1 cellular context compared by ENCODE assay signal in the genomic region with DNA sequence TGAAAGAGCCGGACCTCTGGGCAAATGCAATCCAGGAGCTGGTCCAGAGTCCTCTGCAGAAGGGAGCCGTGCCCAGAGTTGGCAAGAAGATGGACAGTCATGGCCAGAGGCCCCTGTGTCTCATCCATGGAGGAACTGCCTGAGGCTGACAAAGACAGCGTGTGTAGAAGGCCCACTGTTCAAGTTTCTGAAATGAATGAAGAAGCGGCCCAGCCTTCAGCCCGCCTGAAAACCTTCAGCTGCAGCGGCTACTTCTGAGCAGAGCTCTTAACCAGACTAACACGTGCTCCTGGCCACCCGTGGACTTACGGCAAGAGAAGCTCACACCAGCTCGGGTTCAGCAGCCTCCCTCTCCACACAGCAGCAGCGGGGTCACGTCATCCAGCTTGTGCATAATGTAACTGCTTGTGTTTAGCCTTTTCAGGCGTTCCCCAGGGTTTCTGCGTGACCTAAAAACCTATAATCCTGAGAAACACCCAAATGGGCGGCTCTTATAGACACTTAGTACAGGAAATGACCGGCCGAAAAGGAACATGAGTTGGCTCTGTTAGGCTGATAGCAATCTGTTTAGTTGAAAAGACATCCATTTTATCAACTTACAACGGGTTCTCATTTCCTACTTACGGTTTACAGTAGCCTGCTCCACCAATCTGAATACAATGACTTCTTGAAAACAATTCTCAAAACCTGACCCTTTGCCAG.
TF ChIP-seq lines count a peak whose summit lies in the region.

FAM124B (minus strand) TSS at position 467 of the 702 bp plus-strand sequence; CDS start at position 128, 339 bp downstream.

TF ChIP-seq in K562, 482 proteins besides CTCF, POLR2A, EP300 and RAD21 (continued from another document and continues in another):
- TF ChIP-seq ZFPM2 (CRISPR knock-in tag; IDR thresholded peaks at IDR 0.05) (no peak), ETS2 (tag; IDR thresholded peaks at IDR 0.05; ENCODE audit: borderline replicate concordance, poor library complexity, severe bottlenecking) (no peak), POLR2AphosphoS2 (IDR thresholded peaks at IDR 0.05; ENCODE audit: low read length) (no peak), CC2D1A (IDR thresholded peaks at IDR 0.05) (no peak), PHB (CRISPR knock-in tag; IDR thresholded peaks at IDR 0.05) (no peak), FOXK1 (CRISPR knock-in tag; IDR thresholded peaks at IDR 0.05; ENCODE audit: borderline replicate concordance) (no peak), TEAD4 (IDR thresholded peaks at IDR 0.05; ENCODE audit: low read length) (peak; percentile 34; the same call in 1 of the 2 replicates), TEAD4 (CRISPR knock-in tag; IDR thresholded peaks at IDR 0.05; ENCODE audit: borderline replicate concordance) (no peak), NR1H2 (CRISPR knock-in tag; IDR thresholded peaks at IDR 0.05) (no peak), ZHX1 (conservative IDR thresholded peaks at IDR 0.05; ENCODE audit: low read length) (no peak), HNRNPK (IDR thresholded peaks at IDR 0.05; ENCODE audit: low read depth, low read length, poor library complexity, severe bottlenecking) (no peak), MLLT1 (IDR thresholded peaks at IDR 0.05) (no peak), ZNF609 (CRISPR knock-in tag; IDR thresholded peaks at IDR 0.05; ENCODE audit: borderline replicate concordance) (no peak), SUPT5H (IDR thresholded peaks at IDR 0.05) (peak; percentile 62; the same call in 1 of the 2 replicates), STAT5A (IDR thresholded peaks at IDR 0.05; ENCODE audit: borderline replicate concordance, low read length) (0 out of 2 replicates have a peak, but pooled peaks have one; percentile 24), MAZ (CRISPR knock-in tag; conservative IDR thresholded peaks at IDR 0.05 in 1 of 2, IDR thresholded peaks at IDR 0.05 in 1 of 2) (no peak)
- TF ChIP-seq, protein P1, sequence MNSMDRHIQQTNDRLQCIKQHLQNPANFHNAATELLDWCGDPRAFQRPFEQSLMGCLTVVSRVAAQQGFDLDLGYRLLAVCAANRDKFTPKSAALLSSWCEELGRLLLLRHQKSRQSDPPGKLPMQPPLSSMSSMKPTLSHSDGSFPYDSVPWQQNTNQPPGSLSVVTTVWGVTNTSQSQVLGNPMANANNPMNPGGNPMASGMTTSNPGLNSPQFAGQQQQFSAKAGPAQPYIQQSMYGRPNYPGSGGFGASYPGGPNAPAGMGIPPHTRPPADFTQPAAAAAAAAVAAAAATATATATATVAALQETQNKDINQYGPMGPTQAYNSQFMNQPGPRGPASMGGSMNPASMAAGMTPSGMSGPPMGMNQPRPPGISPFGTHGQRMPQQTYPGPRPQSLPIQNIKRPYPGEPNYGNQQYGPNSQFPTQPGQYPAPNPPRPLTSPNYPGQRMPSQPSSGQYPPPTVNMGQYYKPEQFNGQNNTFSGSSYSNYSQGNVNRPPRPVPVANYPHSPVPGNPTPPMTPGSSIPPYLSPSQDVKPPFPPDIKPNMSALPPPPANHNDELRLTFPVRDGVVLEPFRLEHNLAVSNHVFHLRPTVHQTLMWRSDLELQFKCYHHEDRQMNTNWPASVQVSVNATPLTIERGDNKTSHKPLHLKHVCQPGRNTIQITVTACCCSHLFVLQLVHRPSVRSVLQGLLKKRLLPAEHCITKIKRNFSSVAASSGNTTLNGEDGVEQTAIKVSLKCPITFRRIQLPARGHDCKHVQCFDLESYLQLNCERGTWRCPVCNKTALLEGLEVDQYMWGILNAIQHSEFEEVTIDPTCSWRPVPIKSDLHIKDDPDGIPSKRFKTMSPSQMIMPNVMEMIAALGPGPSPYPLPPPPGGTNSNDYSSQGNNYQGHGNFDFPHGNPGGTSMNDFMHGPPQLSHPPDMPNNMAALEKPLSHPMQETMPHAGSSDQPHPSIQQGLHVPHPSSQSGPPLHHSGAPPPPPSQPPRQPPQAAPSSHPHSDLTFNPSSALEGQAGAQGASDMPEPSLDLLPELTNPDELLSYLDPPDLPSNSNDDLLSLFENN (IDR thresholded peaks at IDR 0.05; ENCODE audit: low read depth in 2 of 2, low read length in 2 of 2), result no peak
- TF ChIP-seq, protein P2, sequence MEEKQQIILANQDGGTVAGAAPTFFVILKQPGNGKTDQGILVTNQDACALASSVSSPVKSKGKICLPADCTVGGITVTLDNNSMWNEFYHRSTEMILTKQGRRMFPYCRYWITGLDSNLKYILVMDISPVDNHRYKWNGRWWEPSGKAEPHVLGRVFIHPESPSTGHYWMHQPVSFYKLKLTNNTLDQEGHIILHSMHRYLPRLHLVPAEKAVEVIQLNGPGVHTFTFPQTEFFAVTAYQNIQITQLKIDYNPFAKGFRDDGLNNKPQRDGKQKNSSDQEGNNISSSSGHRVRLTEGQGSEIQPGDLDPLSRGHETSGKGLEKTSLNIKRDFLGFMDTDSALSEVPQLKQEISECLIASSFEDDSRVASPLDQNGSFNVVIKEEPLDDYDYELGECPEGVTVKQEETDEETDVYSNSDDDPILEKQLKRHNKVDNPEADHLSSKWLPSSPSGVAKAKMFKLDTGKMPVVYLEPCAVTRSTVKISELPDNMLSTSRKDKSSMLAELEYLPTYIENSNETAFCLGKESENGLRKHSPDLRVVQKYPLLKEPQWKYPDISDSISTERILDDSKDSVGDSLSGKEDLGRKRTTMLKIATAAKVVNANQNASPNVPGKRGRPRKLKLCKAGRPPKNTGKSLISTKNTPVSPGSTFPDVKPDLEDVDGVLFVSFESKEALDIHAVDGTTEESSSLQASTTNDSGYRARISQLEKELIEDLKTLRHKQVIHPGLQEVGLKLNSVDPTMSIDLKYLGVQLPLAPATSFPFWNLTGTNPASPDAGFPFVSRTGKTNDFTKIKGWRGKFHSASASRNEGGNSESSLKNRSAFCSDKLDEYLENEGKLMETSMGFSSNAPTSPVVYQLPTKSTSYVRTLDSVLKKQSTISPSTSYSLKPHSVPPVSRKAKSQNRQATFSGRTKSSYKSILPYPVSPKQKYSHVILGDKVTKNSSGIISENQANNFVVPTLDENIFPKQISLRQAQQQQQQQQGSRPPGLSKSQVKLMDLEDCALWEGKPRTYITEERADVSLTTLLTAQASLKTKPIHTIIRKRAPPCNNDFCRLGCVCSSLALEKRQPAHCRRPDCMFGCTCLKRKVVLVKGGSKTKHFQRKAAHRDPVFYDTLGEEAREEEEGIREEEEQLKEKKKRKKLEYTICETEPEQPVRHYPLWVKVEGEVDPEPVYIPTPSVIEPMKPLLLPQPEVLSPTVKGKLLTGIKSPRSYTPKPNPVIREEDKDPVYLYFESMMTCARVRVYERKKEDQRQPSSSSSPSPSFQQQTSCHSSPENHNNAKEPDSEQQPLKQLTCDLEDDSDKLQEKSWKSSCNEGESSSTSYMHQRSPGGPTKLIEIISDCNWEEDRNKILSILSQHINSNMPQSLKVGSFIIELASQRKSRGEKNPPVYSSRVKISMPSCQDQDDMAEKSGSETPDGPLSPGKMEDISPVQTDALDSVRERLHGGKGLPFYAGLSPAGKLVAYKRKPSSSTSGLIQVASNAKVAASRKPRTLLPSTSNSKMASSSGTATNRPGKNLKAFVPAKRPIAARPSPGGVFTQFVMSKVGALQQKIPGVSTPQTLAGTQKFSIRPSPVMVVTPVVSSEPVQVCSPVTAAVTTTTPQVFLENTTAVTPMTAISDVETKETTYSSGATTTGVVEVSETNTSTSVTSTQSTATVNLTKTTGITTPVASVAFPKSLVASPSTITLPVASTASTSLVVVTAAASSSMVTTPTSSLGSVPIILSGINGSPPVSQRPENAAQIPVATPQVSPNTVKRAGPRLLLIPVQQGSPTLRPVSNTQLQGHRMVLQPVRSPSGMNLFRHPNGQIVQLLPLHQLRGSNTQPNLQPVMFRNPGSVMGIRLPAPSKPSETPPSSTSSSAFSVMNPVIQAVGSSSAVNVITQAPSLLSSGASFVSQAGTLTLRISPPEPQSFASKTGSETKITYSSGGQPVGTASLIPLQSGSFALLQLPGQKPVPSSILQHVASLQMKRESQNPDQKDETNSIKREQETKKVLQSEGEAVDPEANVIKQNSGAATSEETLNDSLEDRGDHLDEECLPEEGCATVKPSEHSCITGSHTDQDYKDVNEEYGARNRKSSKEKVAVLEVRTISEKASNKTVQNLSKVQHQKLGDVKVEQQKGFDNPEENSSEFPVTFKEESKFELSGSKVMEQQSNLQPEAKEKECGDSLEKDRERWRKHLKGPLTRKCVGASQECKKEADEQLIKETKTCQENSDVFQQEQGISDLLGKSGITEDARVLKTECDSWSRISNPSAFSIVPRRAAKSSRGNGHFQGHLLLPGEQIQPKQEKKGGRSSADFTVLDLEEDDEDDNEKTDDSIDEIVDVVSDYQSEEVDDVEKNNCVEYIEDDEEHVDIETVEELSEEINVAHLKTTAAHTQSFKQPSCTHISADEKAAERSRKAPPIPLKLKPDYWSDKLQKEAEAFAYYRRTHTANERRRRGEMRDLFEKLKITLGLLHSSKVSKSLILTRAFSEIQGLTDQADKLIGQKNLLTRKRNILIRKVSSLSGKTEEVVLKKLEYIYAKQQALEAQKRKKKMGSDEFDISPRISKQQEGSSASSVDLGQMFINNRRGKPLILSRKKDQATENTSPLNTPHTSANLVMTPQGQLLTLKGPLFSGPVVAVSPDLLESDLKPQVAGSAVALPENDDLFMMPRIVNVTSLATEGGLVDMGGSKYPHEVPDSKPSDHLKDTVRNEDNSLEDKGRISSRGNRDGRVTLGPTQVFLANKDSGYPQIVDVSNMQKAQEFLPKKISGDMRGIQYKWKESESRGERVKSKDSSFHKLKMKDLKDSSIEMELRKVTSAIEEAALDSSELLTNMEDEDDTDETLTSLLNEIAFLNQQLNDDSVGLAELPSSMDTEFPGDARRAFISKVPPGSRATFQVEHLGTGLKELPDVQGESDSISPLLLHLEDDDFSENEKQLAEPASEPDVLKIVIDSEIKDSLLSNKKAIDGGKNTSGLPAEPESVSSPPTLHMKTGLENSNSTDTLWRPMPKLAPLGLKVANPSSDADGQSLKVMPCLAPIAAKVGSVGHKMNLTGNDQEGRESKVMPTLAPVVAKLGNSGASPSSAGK (IDR thresholded peaks at IDR 0.05), result peak; percentile 80
